Comparison of ENCODE assay signal across 22 cellular contexts in genomic region chr1:20883766-20884165, GRCh38.
DNase-seq lines count a peak whose midpoint lies in the region; ATAC-seq, FAIRE-seq and TF ChIP-seq lines count a peak whose summit lies in the region.
"Had no signal": no experiment of that assay in that cellular context is flagged by ENCODE, and none has a peak within 500 bp of the region (broad histone marks: within the 10 kb centered on the region; RNA-seq: fewer than 3 reads in every experiment).

No MANE protein-coding gene starts in this region.

- H3K4me1 ChIP-seq in iPS-20b (ENCODE audit: insufficient read depth, low read length) = no peaks in the 10 kb centered on the region; the same call in 1 of the 2 replicates
- no peaks in the 10 kb centered on the region for H3K4me1 ChIP-seq in heart left ventricle
- H3K4me1 ChIP-seq: heart right ventricle, upper lobe of left lung had no signal

- H3K27me3 Mint-ChIP-seq in activated naive CD4-positive, alpha-beta T cell treated with anti-CD3 and anti-CD28 coated beads for 36 hours (ENCODE audit: low read depth) = no peaks in the 10 kb centered on the region
- no peaks in the 10 kb centered on the region for H3K27me3 Mint-ChIP-seq in brain
- H3K27me3 Mint-ChIP-seq: B cell had no signal

- no peak for TF ChIP-seq POLR2A in heart left ventricle (IDR thresholded peaks at IDR 0.05)

- WGBS in heart left ventricle, 4 donors = 86 to 92% (median 89%) methylated on average over 3 of the region's 3 CpGs

- intact Hi-C loops in activated naive CD4-positive, alpha-beta T cell treated with anti-CD3 and anti-CD28 coated beads for 36 hours (cut with micrococcal nuclease) = no loop called here
- intact Hi-C loops in heart left ventricle (cut with DNase I) = no loop called here

- CTCF ChIA-PET in activated naive CD4-positive, alpha-beta T cell treated with anti-CD3 and anti-CD28 coated beads for 36 hours (lab: Charles Lee) = interaction anchor here (0.7 kb wide), 1 partner anchor 131 kb away, joined by 3 read pairs; no protein-coding TSS in a partner anchor

- H3K4me1 Mint-ChIP-seq in activated naive CD4-positive, alpha-beta T cell treated with anti-CD3 and anti-CD28 coated beads for 36 hours (ENCODE audit: low read depth) = peaks cover 3% of the 10 kb centered on the region
- peaks cover 15% of the 10 kb centered on the region for H3K4me1 Mint-ChIP-seq in brain
- H3K4me1 Mint-ChIP-seq: B cell, immature natural killer cell had no signal

- H3K4me3 ChIP-seq in iPS-20b (ENCODE audit: low read length) (no peak overlapping the region), heart left ventricle (no peak overlapping the region)
- H3K4me3 ChIP-seq: heart right ventricle, stomach, upper lobe of left lung had no signal

- DNase-seq in activated naive CD4-positive, alpha-beta T cell treated with anti-CD3 and anti-CD28 coated beads for 36 hours = no peak
- no peak for DNase-seq in activated naive CD4-positive, alpha-beta T cell (lab: John Stamatoyannopoulos, UW)
- DNase-seq in GM19239 (ENCODE audit: insufficient read length, low spot score) (no peak), heart left ventricle (no peak), T-helper 9 cell (no peak)
- DNase-seq: 8988T; activated effector memory CD4-positive, alpha-beta T cell treated with Interleukin-2 at 50 U/mL for 16 hours; central memory CD4-positive, alpha-beta T cell; heart right ventricle; immature natural killer cell; left ventricle myocardium superior; NCI-H1436 treated with DMSO at 0.1 percent for 48 hours; NCI-H526; small intestine; stimulated activated CD4-positive, alpha-beta T cell treated with anti-CD3 and anti-CD28 coated beads, Interleukin-4, amount 100 ng/mL, for 24 hours; stomach; upper lobe of left lung had no signal

- no peaks in the 10 kb centered on the region for H3K27me3 ChIP-seq in iPS-20b (ENCODE audit: insufficient read depth, low read length)
- no peaks in the 10 kb centered on the region for H3K27me3 ChIP-seq in heart left ventricle
- H3K27me3 ChIP-seq: heart right ventricle, stomach, upper lobe of left lung had no signal

- H3K9me3 ChIP-seq in iPS-20b (ENCODE audit: insufficient read depth, low read depth, low read length) (no peaks in the 10 kb centered on the region), heart left ventricle (no peaks in the 10 kb centered on the region)
- H3K9me3 ChIP-seq: heart right ventricle, stomach, upper lobe of left lung had no signal

- H3K27ac Mint-ChIP-seq in activated naive CD4-positive, alpha-beta T cell treated with anti-CD3 and anti-CD28 coated beads for 36 hours = peak overlapping the region; percentile 80
- peak overlapping the region; percentile 3 to 95 (median 20) for H3K27ac Mint-ChIP-seq in brain
- H3K27ac Mint-ChIP-seq: B cell had no signal

- H3K9ac ChIP-seq in iPS-20b (ENCODE audit: low read depth, low read length) = no peak overlapping the region

- no peaks in the 10 kb centered on the region for H3K9me3 Mint-ChIP-seq in activated naive CD4-positive, alpha-beta T cell treated with anti-CD3 and anti-CD28 coated beads for 36 hours
- H3K9me3 Mint-ChIP-seq in brain = no peaks in the 10 kb centered on the region
- H3K9me3 Mint-ChIP-seq: immature natural killer cell had no signal

- H3K36me3 ChIP-seq in iPS-20b (ENCODE audit: insufficient read depth, low read depth, low read length) (peaks cover 43% of the 10 kb centered on the region), heart left ventricle (peaks cover 0 to 65% (median 30%) of the 10 kb centered on the region in 9 donors)

- H3K27ac ChIP-seq in iPS-20b (ENCODE audit: low read length) = peak overlapping the region; percentile 56
- no peak overlapping the region for H3K27ac ChIP-seq in heart left ventricle
- H3K27ac ChIP-seq: heart right ventricle, stomach, upper lobe of left lung had no signal

- FAIRE-seq in GM19239 (lab: Jason Lieb, UNC) = no peak
- FAIRE-seq: small intestine had no signal

- no peak for ATAC-seq in HG03045 (IDR thresholded peaks at IDR 0.05; ENCODE audit: unreplicated experiment)
- no peak for ATAC-seq in heart left ventricle
- ATAC-seq: esophagus mucosa, heart right ventricle, left ventricle myocardium superior had no signal

- H3K4me3 Mint-ChIP-seq in activated naive CD4-positive, alpha-beta T cell treated with anti-CD3 and anti-CD28 coated beads for 36 hours = no peak overlapping the region
- no peak overlapping the region for H3K4me3 Mint-ChIP-seq in brain
- H3K4me3 Mint-ChIP-seq: B cell, immature natural killer cell had no signal

- TF ChIP-seq CTCF in brain (conservative IDR thresholded peaks at IDR 0.05) (no peak), heart left ventricle (IDR thresholded peaks at IDR 0.05) (no peak)

- H3K36me3 Mint-ChIP-seq in activated naive CD4-positive, alpha-beta T cell treated with anti-CD3 and anti-CD28 coated beads for 36 hours (ENCODE audit: low read depth) = peaks cover 5% of the 10 kb centered on the region
- peaks cover 42% of the 10 kb centered on the region for H3K36me3 Mint-ChIP-seq in brain
